Comparison of ENCODE assay signal across 23 cellular contexts in the genomic region with DNA sequence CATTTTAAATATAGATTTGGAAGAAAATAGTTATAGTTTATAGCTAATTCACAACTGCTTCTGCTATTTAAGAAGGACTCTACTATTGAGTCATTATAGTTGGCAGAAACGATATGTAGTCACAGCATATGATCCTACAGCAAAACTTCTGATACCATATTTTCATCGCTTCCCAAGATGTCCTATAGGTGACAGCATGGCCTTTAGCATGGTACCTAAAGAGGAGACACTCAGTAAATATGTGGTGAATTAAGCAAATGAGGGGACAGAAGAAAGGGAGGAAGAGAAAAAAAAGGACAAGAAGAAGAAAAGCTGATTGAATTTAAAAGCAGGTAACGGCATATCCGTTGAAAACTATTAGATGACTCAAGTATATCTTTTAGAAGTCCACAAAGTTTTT.
A peak's percentile ranks its signal among the peaks of the same experiment; 100 is the strongest.
DNase-seq lines count a peak whose midpoint lies in the region; ATAC-seq and TF ChIP-seq lines count a peak whose summit lies in the region.
"Had no signal": no experiment of that assay in that cellular context is flagged by ENCODE, and none has a peak within 500 bp of the region (broad histone marks: within the 10 kb centered on the region; RNA-seq: fewer than 3 reads in every experiment).

No MANE protein-coding gene starts in this region.

- H3K4me1 Mint-ChIP-seq in WTC11: no peaks in the 10 kb centered on the region

- H3K27me3 ChIP-seq in SK-N-SH (ENCODE audit: insufficient read depth): no peaks in the 10 kb centered on the region
- H3K27me3 ChIP-seq: BLaER1, MG63, SJCRH30 had no signal

- no peaks in the 10 kb centered on the region for H3K9me3 Mint-ChIP-seq in WTC11
- H3K9me3 Mint-ChIP-seq: CD4-positive, alpha-beta T cell had no signal

- H3K79me2 ChIP-seq in SK-N-SH (ENCODE audit: insufficient read depth): no peaks in the 10 kb centered on the region

- no peak overlapping the region for H3K4me2 ChIP-seq in SK-N-SH
- H3K4me2 ChIP-seq: BLaER1 had no signal

- no peaks in the 10 kb centered on the region for H3K36me3 Mint-ChIP-seq in WTC11

- WGBS in SK-N-SH (ENCODE audit: low lambda C conversion rate): 75% methylated on average over 4 of the region's 4 CpGs

- no peak overlapping the region for H3K27ac Mint-ChIP-seq in WTC11
- H3K27ac Mint-ChIP-seq: CD4-positive, alpha-beta T cell had no signal

- H3K36me3 ChIP-seq in SK-N-SH (replicated peaks in 1 of 2; ENCODE audit: control insufficient read depth in 1 of 2, insufficient read depth in 2 of 2, low read length in 1 of 2): no peaks in the 10 kb centered on the region
- H3K36me3 ChIP-seq: BLaER1, MG63, SJCRH30 had no signal

- H3F3A ChIP-seq in SK-N-SH (replicated peaks; ENCODE audit: insufficient read depth): no peaks in the 10 kb centered on the region

- H2AFZ ChIP-seq in SK-N-SH (ENCODE audit: low read depth): no peak overlapping the region

- H3K4me1 ChIP-seq in SK-N-SH (ENCODE audit: control insufficient read depth in 1 of 2, insufficient read depth in 2 of 2, low read depth in 1 of 2, low read length in 1 of 2): no peaks in the 10 kb centered on the region
- H3K4me1 ChIP-seq: BLaER1, SJCRH30 had no signal

- H3K27me3 Mint-ChIP-seq in WTC11 (ENCODE audit: low read depth): no peaks in the 10 kb centered on the region
- H3K27me3 Mint-ChIP-seq: CD4-positive, alpha-beta T cell had no signal

- H3K9me3 ChIP-seq in SK-N-SH: no peaks in the 10 kb centered on the region
- H3K9me3 ChIP-seq: BLaER1, MG63, SJCRH30 had no signal

- DNase-seq in SK-N-SH: no peak
- DNase-seq in OCI-M1 (lab: John Stamatoyannopoulos, UW): peak; percentile 42
- DNase-seq in WTC11 (ENCODE audit: low spot score): no peak
- no peak for DNase-seq in occipital lobe (lab: John Stamatoyannopoulos, UW)
- DNase-seq in stimulated activated CD4-positive, alpha-beta T cell treated with anti-CD3 and anti-CD28 coated beads, Interleukin-12 subunit alpha, Interleukin-12 subunit beta, amount 100 ng/mL, for 4 hours: no peak
- DNase-seq: 8988T; CD4-positive, alpha-beta T cell; DMS79; EL; GDM1; H7; Kasumi-1; MG63; NCI-H2029; NCI-H446 treated with DMSO at 0.1 percent for 48 hours; NCI-H526 treated with DMSO at 0.1 percent for 48 hours; SJCRH30 had no signal

- TF ChIP-seq RAD21 in SK-N-SH (IDR thresholded peaks at IDR 0.05; ENCODE audit: low read length): peak; percentile 51

- CTCF ChIA-PET in SK-N-SH (lab: Yijun Ruan, JAX) (no interaction called here), WTC11 (lab: Charles Lee) (no interaction called here)

- POLR2A ChIA-PET in SK-N-SH (lab: Yijun Ruan, JAX) (no interaction called here), WTC11 (lab: Charles Lee) (no interaction called here)

- TF ChIP-seq EP300 in SK-N-SH (IDR thresholded peaks at IDR 0.05; ENCODE audit: borderline replicate concordance in 1 of 2, low read depth in 1 of 2, low read length in 1 of 2): no peak

- no peaks in the 10 kb centered on the region for H4K20me1 ChIP-seq in SK-N-SH (ENCODE audit: insufficient read depth)
- H4K20me1 ChIP-seq: BLaER1 had no signal

- H3K4me3 ChIP-seq in SK-N-SH (ENCODE audit: low read depth in 2 of 2, low read length in 1 of 2): no peak overlapping the region
- H3K4me3 ChIP-seq: BLaER1, GM12878, MG63, SJCRH30 had no signal

- H3K9ac ChIP-seq in SK-N-SH: no peak overlapping the region
- H3K9ac ChIP-seq: BLaER1 had no signal

- H3K27ac ChIP-seq in SK-N-SH (ENCODE audit: low read depth in 2 of 2, low read length in 1 of 2): no peak overlapping the region
- H3K27ac ChIP-seq: BLaER1, SJCRH30 had no signal

- TF ChIP-seq CTCF in SK-N-SH (IDR thresholded peaks at IDR 0.05) (no peak), WTC11 (IDR thresholded peaks at IDR 0.05) (no peak)

- H3K9me2 ChIP-seq in SK-N-SH: no peaks in the 10 kb centered on the region

- no peak for ATAC-seq in SK-N-SH treated with all-trans-retinoic acid at 6 μM for 48 hours
- ATAC-seq in WTC11: peak; percentile 47; the same call in 1 of the 2 replicates
- ATAC-seq in GM18519 (IDR thresholded peaks at IDR 0.05; ENCODE audit: low FRiP score, unreplicated experiment): no peak
- no peak for ATAC-seq in GM21515 (IDR thresholded peaks at IDR 0.05; ENCODE audit: unreplicated experiment)
- ATAC-seq: GM12878, HepG2 had no signal

- no peak overlapping the region for H3K4me3 Mint-ChIP-seq in WTC11
- H3K4me3 Mint-ChIP-seq: CD4-positive, alpha-beta T cell had no signal

TF ChIP-seq in SK-N-SH, 30 proteins besides CTCF, POLR2A, EP300 and RAD21 (continues in another document):
- TF ChIP-seq JUND (IDR thresholded peaks at IDR 0.05): no peak
- no peak for TF ChIP-seq FOXJ3 (CRISPR knock-in tag; IDR thresholded peaks at IDR 0.05)
- TF ChIP-seq, protein P1, sequence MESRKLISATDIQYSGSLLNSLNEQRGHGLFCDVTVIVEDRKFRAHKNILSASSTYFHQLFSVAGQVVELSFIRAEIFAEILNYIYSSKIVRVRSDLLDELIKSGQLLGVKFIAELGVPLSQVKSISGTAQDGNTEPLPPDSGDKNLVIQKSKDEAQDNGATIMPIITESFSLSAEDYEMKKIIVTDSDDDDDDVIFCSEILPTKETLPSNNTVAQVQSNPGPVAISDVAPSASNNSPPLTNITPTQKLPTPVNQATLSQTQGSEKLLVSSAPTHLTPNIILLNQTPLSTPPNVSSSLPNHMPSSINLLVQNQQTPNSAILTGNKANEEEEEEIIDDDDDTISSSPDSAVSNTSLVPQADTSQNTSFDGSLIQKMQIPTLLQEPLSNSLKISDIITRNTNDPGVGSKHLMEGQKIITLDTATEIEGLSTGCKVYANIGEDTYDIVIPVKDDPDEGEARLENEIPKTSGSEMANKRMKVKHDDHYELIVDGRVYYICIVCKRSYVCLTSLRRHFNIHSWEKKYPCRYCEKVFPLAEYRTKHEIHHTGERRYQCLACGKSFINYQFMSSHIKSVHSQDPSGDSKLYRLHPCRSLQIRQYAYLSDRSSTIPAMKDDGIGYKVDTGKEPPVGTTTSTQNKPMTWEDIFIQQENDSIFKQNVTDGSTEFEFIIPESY (IDR thresholded peaks at IDR 0.05; ENCODE audit: borderline replicate concordance, low read depth): no peak

TF ChIP-seq in SK-N-SH treated with all-trans-retinoic acid at 6 μM for 48 hours, 23 proteins besides CTCF, POLR2A, EP300 and RAD21:
- no peak for TF ChIP-seq OSR1 (CRISPR knock-in tag; IDR thresholded peaks at IDR 0.05)
- TF ChIP-seq ZNF565 (CRISPR knock-in tag; conservative IDR thresholded peaks at IDR 0.05; ENCODE audit: low read depth): no peak
- no peak for TF ChIP-seq ISL1 (CRISPR knock-in tag; IDR thresholded peaks at IDR 0.05)
- TF ChIP-seq ZFP30 (CRISPR knock-in tag; IDR thresholded peaks at IDR 0.05): no peak

TF ChIP-seq in WTC11, 78 proteins besides CTCF, POLR2A, EP300 and RAD21:
- TF ChIP-seq MYBL2 (CRISPR knock-in tag; IDR thresholded peaks at IDR 0.05): no peak
- no peak for TF ChIP-seq ELF4 (CRISPR knock-in tag; IDR thresholded peaks at IDR 0.05; ENCODE audit: low read depth)
- TF ChIP-seq, protein P2, sequence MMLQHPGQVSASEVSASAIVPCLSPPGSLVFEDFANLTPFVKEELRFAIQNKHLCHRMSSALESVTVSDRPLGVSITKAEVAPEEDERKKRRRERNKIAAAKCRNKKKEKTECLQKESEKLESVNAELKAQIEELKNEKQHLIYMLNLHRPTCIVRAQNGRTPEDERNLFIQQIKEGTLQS (CRISPR knock-in tag; conservative IDR thresholded peaks at IDR 0.05): no peak
- TF ChIP-seq OVOL2 (CRISPR knock-in tag; IDR thresholded peaks at IDR 0.05; ENCODE audit: borderline replicate concordance): no peak
- TF ChIP-seq, protein P3, sequence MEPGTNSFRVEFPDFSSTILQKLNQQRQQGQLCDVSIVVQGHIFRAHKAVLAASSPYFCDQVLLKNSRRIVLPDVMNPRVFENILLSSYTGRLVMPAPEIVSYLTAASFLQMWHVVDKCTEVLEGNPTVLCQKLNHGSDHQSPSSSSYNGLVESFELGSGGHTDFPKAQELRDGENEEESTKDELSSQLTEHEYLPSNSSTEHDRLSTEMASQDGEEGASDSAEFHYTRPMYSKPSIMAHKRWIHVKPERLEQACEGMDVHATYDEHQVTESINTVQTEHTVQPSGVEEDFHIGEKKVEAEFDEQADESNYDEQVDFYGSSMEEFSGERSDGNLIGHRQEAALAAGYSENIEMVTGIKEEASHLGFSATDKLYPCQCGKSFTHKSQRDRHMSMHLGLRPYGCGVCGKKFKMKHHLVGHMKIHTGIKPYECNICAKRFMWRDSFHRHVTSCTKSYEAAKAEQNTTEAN (CRISPR knock-in tag; IDR thresholded peaks at IDR 0.05): no peak
- no peak for TF ChIP-seq NFATC4 (CRISPR knock-in tag; IDR thresholded peaks at IDR 0.05)
- no peak for TF ChIP-seq RORB (CRISPR knock-in tag; IDR thresholded peaks at IDR 0.05)
- TF ChIP-seq, protein P4, sequence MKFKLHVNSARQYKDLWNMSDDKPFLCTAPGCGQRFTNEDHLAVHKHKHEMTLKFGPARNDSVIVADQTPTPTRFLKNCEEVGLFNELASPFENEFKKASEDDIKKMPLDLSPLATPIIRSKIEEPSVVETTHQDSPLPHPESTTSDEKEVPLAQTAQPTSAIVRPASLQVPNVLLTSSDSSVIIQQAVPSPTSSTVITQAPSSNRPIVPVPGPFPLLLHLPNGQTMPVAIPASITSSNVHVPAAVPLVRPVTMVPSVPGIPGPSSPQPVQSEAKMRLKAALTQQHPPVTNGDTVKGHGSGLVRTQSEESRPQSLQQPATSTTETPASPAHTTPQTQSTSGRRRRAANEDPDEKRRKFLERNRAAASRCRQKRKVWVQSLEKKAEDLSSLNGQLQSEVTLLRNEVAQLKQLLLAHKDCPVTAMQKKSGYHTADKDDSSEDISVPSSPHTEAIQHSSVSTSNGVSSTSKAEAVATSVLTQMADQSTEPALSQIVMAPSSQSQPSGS (CRISPR knock-in tag; IDR thresholded peaks at IDR 0.05; ENCODE audit: borderline replicate concordance, low read depth): no peak
- TF ChIP-seq, protein P5, sequence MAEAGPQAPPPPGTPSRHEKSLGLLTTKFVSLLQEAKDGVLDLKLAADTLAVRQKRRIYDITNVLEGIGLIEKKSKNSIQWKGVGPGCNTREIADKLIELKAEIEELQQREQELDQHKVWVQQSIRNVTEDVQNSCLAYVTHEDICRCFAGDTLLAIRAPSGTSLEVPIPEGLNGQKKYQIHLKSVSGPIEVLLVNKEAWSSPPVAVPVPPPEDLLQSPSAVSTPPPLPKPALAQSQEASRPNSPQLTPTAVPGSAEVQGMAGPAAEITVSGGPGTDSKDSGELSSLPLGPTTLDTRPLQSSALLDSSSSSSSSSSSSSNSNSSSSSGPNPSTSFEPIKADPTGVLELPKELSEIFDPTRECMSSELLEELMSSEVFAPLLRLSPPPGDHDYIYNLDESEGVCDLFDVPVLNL (CRISPR knock-in tag; IDR thresholded peaks at IDR 0.05; ENCODE audit: borderline replicate concordance, low read depth): no peak
- TF ChIP-seq ZNF317 (CRISPR knock-in tag; IDR thresholded peaks at IDR 0.05; ENCODE audit: borderline replicate concordance, low read depth): no peak
